In genomic region chr3:79424811-79425210, GRCh38 we compare ENCODE assay signal across 29 cellular contexts.
"Had no signal": no experiment of that assay in that cellular context is flagged by ENCODE, and none has a peak within 500 bp of the region (broad histone marks: within the 10 kb centered on the region; RNA-seq: fewer than 3 reads in every experiment).

No MANE protein-coding gene starts in this region.

- H3K9me3 Mint-ChIP-seq: activated CD4-positive, alpha-beta T cell treated with anti-CD3 and anti-CD28 coated beads, Interleukin-2, amount 10 ng/mL, durations not matched to agents 24 days and 14 days had no signal

- H3K27ac ChIP-seq: brain microvascular endothelial cell, cardiac muscle cell, Peyer's patch had no signal

- DNase-seq: activated CD4-positive, alpha-beta T cell treated with anti-CD3 and anti-CD28 coated beads, Interleukin-2, amount 10 ng/mL, durations not matched to agents 24 days and 14 days; activated CD4-positive, alpha-beta T cell treated with anti-CD3 and anti-CD28 coated beads, Interleukin-2, amount 50 U/mL, for 4 hours; activated CD8-positive, alpha-beta T cell treated with anti-CD3 and anti-CD28 coated beads for 36 hours; activated effector memory CD4-positive, alpha-beta T cell treated with anti-CD3 and anti-CD28 coated beads, Interleukin-2, amount 50 U/mL, for 16 hours; activated naive CD4-positive, alpha-beta T cell; activated naive CD4-positive, alpha-beta T cell treated with anti-CD3 and anti-CD28 coated beads, Interleukin-2, amount 50 U/mL, for 16 hours; activated naive CD8-positive, alpha-beta T cell treated with anti-CD3 and anti-CD28 coated beads for 36 hours; activated T-cell treated with anti-CD3 and anti-CD28 coated beads, Interleukin-2, amount 50 U/mL, for 1 hour; activated T-cell treated with anti-CD3 and anti-CD28 coated beads, Interleukin-2, amount 50 U/mL, for 72 hours; amniotic stem cell; aorta; brain microvascular endothelial cell; NCI-H1048; NCI-H1105 treated with DMSO at 0.1 percent for 48 hours; NCI-H1436; NCI-H1694; NCI-H2029; NCI-H345; NCI-H524 treated with DMSO at 0.1 percent for 48 hours; PC-3; Peyer's patch; Right ventricle myocardium superior; RPMI8226 had no signal

- H3K4me1 Mint-ChIP-seq: activated CD4-positive, alpha-beta T cell treated with anti-CD3 and anti-CD28 coated beads, Interleukin-2, amount 10 ng/mL, durations not matched to agents 24 days and 14 days; activated naive CD8-positive, alpha-beta T cell treated with anti-CD3 and anti-CD28 coated beads for 36 hours; activated T-helper 17 cell treated with anti-CD3 and anti-CD28 coated beads, Interleukin-2, amount 50 U/mL, for 72 hours; central memory CD8-positive, alpha-beta T cell had no signal

- H3K27me3 Mint-ChIP-seq: activated CD4-positive, alpha-beta T cell treated with anti-CD3 and anti-CD28 coated beads, Interleukin-2, amount 10 ng/mL, durations not matched to agents 24 days and 14 days; activated CD8-positive, alpha-beta T cell treated with anti-CD3 and anti-CD28 coated beads for 36 hours; activated naive CD8-positive, alpha-beta T cell treated with anti-CD3 and anti-CD28 coated beads for 36 hours; activated T-helper 17 cell treated with anti-CD3 and anti-CD28 coated beads, Interleukin-2, amount 50 U/mL, for 72 hours; central memory CD8-positive, alpha-beta T cell had no signal

- H3K27ac Mint-ChIP-seq: activated CD4-positive, alpha-beta T cell treated with anti-CD3 and anti-CD28 coated beads, Interleukin-2, amount 10 ng/mL, durations not matched to agents 24 days and 14 days; activated CD8-positive, alpha-beta T cell treated with anti-CD3 and anti-CD28 coated beads for 36 hours; activated naive CD8-positive, alpha-beta T cell treated with anti-CD3 and anti-CD28 coated beads for 36 hours; activated T-cell treated with anti-CD3 and anti-CD28 coated beads, Interleukin-2, amount 50 U/mL, for 72 hours; activated T-helper 17 cell treated with anti-CD3 and anti-CD28 coated beads, Interleukin-2, amount 50 U/mL, for 72 hours; T-helper 1 cell treated with Interleukin-12 subunit alpha and Interleukin-12 subunit beta and Interleukin-4 antibody, amounts not matched to agents 30 μg/mL and 1 μg/mL, for 36 hours; T-helper 2 cell treated with Interferon-gamma antibody and Interleukin-4, amounts not matched to agents 5 μg/mL and 100 μg/mL, for 36 hours had no signal

- H3K27me3 ChIP-seq: brain microvascular endothelial cell, cardiac muscle cell, Peyer's patch had no signal

- H3K4me3 Mint-ChIP-seq: activated CD4-positive, alpha-beta T cell treated with anti-CD3 and anti-CD28 coated beads, Interleukin-2, amount 10 ng/mL, durations not matched to agents 24 days and 14 days; activated CD8-positive, alpha-beta T cell treated with anti-CD3 and anti-CD28 coated beads for 36 hours; activated naive CD8-positive, alpha-beta T cell treated with anti-CD3 and anti-CD28 coated beads for 36 hours; activated T-cell treated with anti-CD3 and anti-CD28 coated beads, Interleukin-2, amount 50 U/mL, for 72 hours; activated T-helper 17 cell treated with anti-CD3 and anti-CD28 coated beads, Interleukin-2, amount 50 U/mL, for 72 hours; central memory CD8-positive, alpha-beta T cell; T-helper 1 cell treated with Interleukin-12 subunit alpha and Interleukin-12 subunit beta and Interleukin-4 antibody, amounts not matched to agents 30 μg/mL and 1 μg/mL, for 36 hours; T-helper 2 cell treated with Interferon-gamma antibody and Interleukin-4, amounts not matched to agents 5 μg/mL and 100 μg/mL, for 36 hours had no signal

- H3K36me3 ChIP-seq: brain microvascular endothelial cell, cardiac muscle cell, Peyer's patch had no signal

- H3K4me3 ChIP-seq: cardiac muscle cell, Peyer's patch had no signal

- ATAC-seq: activated CD8-positive, alpha-beta T cell treated with anti-CD3 and anti-CD28 coated beads for 36 hours; activated T-cell treated with anti-CD3 and anti-CD28 coated beads, Interleukin-2, amount 50 U/mL, for 72 hours; activated T-helper 17 cell treated with anti-CD3 and anti-CD28 coated beads, Interleukin-2, amount 50 U/mL, for 72 hours; PC-3 had no signal

- H3K36me3 Mint-ChIP-seq: activated naive CD8-positive, alpha-beta T cell treated with anti-CD3 and anti-CD28 coated beads for 36 hours had no signal

- H3K9me3 ChIP-seq: Peyer's patch had no signal

- FAIRE-seq: TTC549 had no signal

- H3K4me1 ChIP-seq: Peyer's patch had no signal
